In the genomic region with DNA sequence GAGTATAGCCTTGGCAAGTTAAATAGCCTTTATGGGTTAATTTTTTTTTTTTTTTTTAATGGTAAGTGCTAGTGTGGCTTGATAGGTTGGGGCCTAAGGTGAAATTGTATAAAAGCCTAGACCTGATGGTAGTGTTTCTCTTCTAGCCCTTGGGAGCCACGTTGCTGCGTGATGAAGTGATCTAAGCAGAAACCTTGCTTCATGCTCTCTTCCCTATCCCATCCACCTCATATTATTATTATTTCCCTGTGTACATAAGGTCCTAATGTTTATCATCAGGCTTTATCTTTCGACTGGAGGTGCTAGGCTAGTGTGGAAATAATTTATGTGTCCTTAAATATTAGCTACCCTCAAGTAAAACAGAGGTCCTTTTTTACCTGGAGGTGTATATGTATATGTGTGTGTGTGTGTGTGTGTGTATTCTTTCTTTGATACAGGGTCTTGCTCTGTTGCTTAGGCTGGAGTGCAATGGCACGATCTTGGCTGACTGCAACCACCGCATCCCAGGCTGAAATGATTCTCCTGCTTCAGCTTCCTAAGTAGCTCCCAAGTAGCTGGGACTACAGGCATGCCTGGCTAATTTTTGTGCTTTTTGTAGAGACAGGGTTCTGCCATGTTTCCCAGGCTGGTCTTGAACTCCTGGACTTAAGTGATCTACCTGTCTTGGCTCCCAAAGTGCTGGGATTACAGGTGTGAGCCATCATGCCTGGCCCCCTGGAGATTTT, we compare ENCODE assay signal across 13 cellular contexts. TPM values are rescaled to one million over a fixed set of nuclear protein-coding genes. Genes with fewer than 3 reads are reported as not detected.
A peak's percentile ranks its signal among the peaks of the same experiment; 100 is the strongest.
DNase-seq lines count a peak whose midpoint lies in the region; ATAC-seq and TF ChIP-seq lines count a peak whose summit lies in the region.
"Had no signal": no experiment of that assay in that cellular context is flagged by ENCODE, and none has a peak within 500 bp of the region (broad histone marks: within the 10 kb centered on the region; RNA-seq: fewer than 3 reads in every experiment).

No MANE protein-coding gene starts in this region.

- peak overlapping the region; percentile 99 for H3K4me3 ChIP-seq in WI38 (ENCODE audit: low read depth, low read length)
- H3K4me3 ChIP-seq: tibial nerve had no signal

- H3K27me3 Mint-ChIP-seq in activated T-cell treated with anti-CD3 and anti-CD28 coated beads, Interleukin-2, amount 50 U/mL, for 4 hours (ENCODE audit: low read depth) = no peaks in the 10 kb centered on the region
- H3K27me3 Mint-ChIP-seq in activated T-cell treated with anti-CD3 and anti-CD28 coated beads, Interleukin-2, amount 50 U/mL, for 24 hours = no peaks in the 10 kb centered on the region
- H3K27me3 Mint-ChIP-seq in stimulated activated naive B cell treated with anti-CD40 and anti-IgM and Interleukin-4, amounts not matched to agents 10 μg/mL and 1 μg/mL and 100 μg/mL, for 72 hours = no peaks in the 10 kb centered on the region
- H3K27me3 Mint-ChIP-seq: naive B cell had no signal

- no peaks in the 10 kb centered on the region for H3K9me3 Mint-ChIP-seq in activated T-cell treated with anti-CD3 and anti-CD28 coated beads, Interleukin-2, amount 50 U/mL, for 4 hours
- no peaks in the 10 kb centered on the region for H3K9me3 Mint-ChIP-seq in activated T-cell treated with anti-CD3 and anti-CD28 coated beads, Interleukin-2, amount 50 U/mL, for 24 hours
- H3K9me3 Mint-ChIP-seq in stimulated activated naive B cell treated with anti-CD40 and anti-IgM and Interleukin-4, amounts not matched to agents 10 μg/mL and 1 μg/mL and 100 μg/mL, for 72 hours = no peaks in the 10 kb centered on the region
- H3K9me3 Mint-ChIP-seq: brain, naive B cell had no signal

- H3K4me1 Mint-ChIP-seq in activated T-cell treated with anti-CD3 and anti-CD28 coated beads, Interleukin-2, amount 50 U/mL, for 4 hours (ENCODE audit: low read depth) = peaks cover 23% of the 10 kb centered on the region
- peaks cover 18% of the 10 kb centered on the region for H3K4me1 Mint-ChIP-seq in activated T-cell treated with anti-CD3 and anti-CD28 coated beads, Interleukin-2, amount 50 U/mL, for 24 hours (ENCODE audit: low read depth)
- H3K4me1 Mint-ChIP-seq in stimulated activated naive B cell treated with anti-CD40 and anti-IgM and Interleukin-4, amounts not matched to agents 10 μg/mL and 1 μg/mL and 100 μg/mL, for 72 hours = peaks cover 20 to 29% of the 10 kb centered on the region in 2 donors

- no peak for ATAC-seq in activated T-cell treated with anti-CD3 and anti-CD28 coated beads, Interleukin-2, amount 50 U/mL, for 4 hours
- no peak for ATAC-seq in stimulated activated naive B cell treated with anti-CD40 and anti-IgM and Interleukin-4, amounts not matched to agents 10 μg/mL and 1 μg/mL and 100 μg/mL, for 72 hours (replicated peaks)
- ATAC-seq in GM18907 (IDR thresholded peaks at IDR 0.05; ENCODE audit: unreplicated experiment) = no peak
- ATAC-seq in GM19324 (IDR thresholded peaks at IDR 0.05; ENCODE audit: low FRiP score, unreplicated experiment) = no peak
- ATAC-seq: Right ventricle myocardium inferior had no signal

- peaks cover 5% of the 10 kb centered on the region for H3K36me3 Mint-ChIP-seq in activated T-cell treated with anti-CD3 and anti-CD28 coated beads, Interleukin-2, amount 50 U/mL, for 4 hours (ENCODE audit: insufficient read depth)
- peaks cover 5% of the 10 kb centered on the region for H3K36me3 Mint-ChIP-seq in activated T-cell treated with anti-CD3 and anti-CD28 coated beads, Interleukin-2, amount 50 U/mL, for 24 hours (ENCODE audit: low read depth)
- peaks cover 20 to 31% of the 10 kb centered on the region in 2 donors for H3K36me3 Mint-ChIP-seq in stimulated activated naive B cell treated with anti-CD40 and anti-IgM and Interleukin-4, amounts not matched to agents 10 μg/mL and 1 μg/mL and 100 μg/mL, for 72 hours
- H3K36me3 Mint-ChIP-seq: naive B cell had no signal

- no peak overlapping the region for H3K27ac Mint-ChIP-seq in activated T-cell treated with anti-CD3 and anti-CD28 coated beads, Interleukin-2, amount 50 U/mL, for 24 hours
- peak overlapping the region; percentile 80 for H3K27ac Mint-ChIP-seq in stimulated activated naive B cell treated with anti-CD40 and anti-IgM and Interleukin-4, amounts not matched to agents 10 μg/mL and 1 μg/mL and 100 μg/mL, for 72 hours

- TF ChIP-seq CTCF in WI38 (IDR thresholded peaks at IDR 0.05; ENCODE audit: low read depth, low read length) = no peak

- peak overlapping the region; percentile 21 for H3K4me3 Mint-ChIP-seq in activated T-cell treated with anti-CD3 and anti-CD28 coated beads, Interleukin-2, amount 50 U/mL, for 4 hours
- H3K4me3 Mint-ChIP-seq in activated T-cell treated with anti-CD3 and anti-CD28 coated beads, Interleukin-2, amount 50 U/mL, for 24 hours = no peak overlapping the region
- no peak overlapping the region for H3K4me3 Mint-ChIP-seq in stimulated activated naive B cell treated with anti-CD40 and anti-IgM and Interleukin-4, amounts not matched to agents 10 μg/mL and 1 μg/mL and 100 μg/mL, for 72 hours

- no peak for DNase-seq in activated T-cell treated with anti-CD3 and anti-CD28 coated beads, Interleukin-2, amount 50 U/mL, for 4 hours
- no peak for DNase-seq in activated T-cell treated with anti-CD3 and anti-CD28 coated beads, Interleukin-2, amount 50 U/mL, for 24 hours
- peak; percentile 64 for DNase-seq in glomerular visceral epithelial cell (ENCODE audit: extremely low spot score)
- no peak for DNase-seq in stimulated activated naive B cell treated with anti-CD40 and anti-IgM and Interleukin-4, amounts not matched to agents 10 μg/mL and 1 μg/mL and 100 μg/mL, for 72 hours
- no peak for DNase-seq in activated CD4-positive, alpha-beta T cell treated with anti-CD3 and anti-CD28 coated beads for 1 hour
- DNase-seq: activated T-cell treated with anti-CD3 and anti-CD28 coated beads for 4 hours, naive B cell had no signal

RNA-seq across cellular contexts. Expression of gene UGCG, which starts 3.6 kb away (rescaled TPM):
- 10 to 100 TPM; 34.1 to 43.3 (median 40.9) TPM for total RNA-seq in activated T-cell treated with anti-CD3 and anti-CD28 coated beads, Interleukin-2, amount 50 U/mL, for 4 hours
